Comparison of ENCODE assay signal across 8 cellular contexts in genomic region chr16:84532299-84532724, GRCh38. TPM values are rescaled to one million over a fixed set of nuclear protein-coding genes. Genes with fewer than 3 reads are reported as not detected.
DNase-seq lines count a peak whose midpoint lies in the region; ATAC-seq, FAIRE-seq and TF ChIP-seq lines count a peak whose summit lies in the region.

No MANE protein-coding gene starts in this region.

- H3K9ac ChIP-seq in astrocyte (ENCODE audit: low read length) (peak overlapping the region; percentile 33), skeletal muscle satellite cell (ENCODE audit: low read depth, low read length) (peak overlapping the region; percentile 68)

- H4K20me1 ChIP-seq in astrocyte (ENCODE audit: insufficient read depth, low read length) = no peaks in the 10 kb centered on the region

- H3K4me1 ChIP-seq in astrocyte (ENCODE audit: insufficient read depth, low read length) = peaks cover 29% of the 10 kb centered on the region
- H3K4me1 ChIP-seq in skeletal muscle satellite cell (ENCODE audit: control insufficient read depth, insufficient read depth, low read length) = peaks cover 29% of the 10 kb centered on the region

- H3K27me3 Mint-ChIP-seq in astrocyte (ENCODE audit: low read depth, unreplicated experiment) = peaks cover under 1% of the 10 kb centered on the region

- H3K4me2 ChIP-seq in astrocyte (ENCODE audit: low read length) = peak overlapping the region; percentile 73
- H3K4me2 ChIP-seq in skeletal muscle satellite cell (ENCODE audit: low read length) = peak overlapping the region; percentile 43

- H2AFZ ChIP-seq in astrocyte (ENCODE audit: low read depth, low read length) = no peak overlapping the region

- TF ChIP-seq CTCF in astrocyte (IDR thresholded peaks at IDR 0.05; ENCODE audit: insufficient read depth, low read depth, low read length) = no peak

- peaks cover 28% of the 10 kb centered on the region for H3K4me1 Mint-ChIP-seq in astrocyte (ENCODE audit: low read depth, unreplicated experiment)

- peaks cover 9% of the 10 kb centered on the region for H3K9me3 ChIP-seq in astrocyte (ENCODE audit: insufficient read depth, low read depth, low read length)
- peaks cover 6% of the 10 kb centered on the region for H3K9me3 ChIP-seq in skeletal muscle satellite cell (replicated peaks; ENCODE audit: low read length)

- peak; percentile 60 for FAIRE-seq in astrocyte (lab: Jason Lieb, UNC)

- H3K27me3 ChIP-seq in H7 (ENCODE audit: control insufficient read depth, insufficient read depth, low read length) (no peaks in the 10 kb centered on the region), astrocyte (ENCODE audit: insufficient read depth, low read length) (peaks cover 4% of the 10 kb centered on the region), skeletal muscle satellite cell (ENCODE audit: control insufficient read depth, insufficient read depth, low read length) (no peaks in the 10 kb centered on the region)

- peak overlapping the region; percentile 95 for H3K27ac Mint-ChIP-seq in astrocyte (ENCODE audit: unreplicated experiment)

- no peaks in the 10 kb centered on the region for H3K79me2 ChIP-seq in astrocyte (ENCODE audit: insufficient read depth, low read length)

- H3K27ac ChIP-seq in astrocyte (ENCODE audit: low read depth, low read length) = peak overlapping the region; percentile 64

- H3K36me3 ChIP-seq in H7 (replicated peaks; ENCODE audit: control insufficient read depth, insufficient read depth, low read length) (no peaks in the 10 kb centered on the region), astrocyte (ENCODE audit: insufficient read depth, low read length) (no peaks in the 10 kb centered on the region), skeletal muscle satellite cell (ENCODE audit: insufficient read depth, low read length) (no peaks in the 10 kb centered on the region)

- peak overlapping the region; percentile 36 for H3K4me3 Mint-ChIP-seq in astrocyte (ENCODE audit: unreplicated experiment)

- H3K36me3 Mint-ChIP-seq in astrocyte (ENCODE audit: low read depth, unreplicated experiment) = peaks cover 7% of the 10 kb centered on the region

- peaks cover 15% of the 10 kb centered on the region for H3K9me3 Mint-ChIP-seq in astrocyte (ENCODE audit: unreplicated experiment)

- no peak overlapping the region for H3K4me3 ChIP-seq in H7 (ENCODE audit: insufficient read depth, low read depth, low read length)
- H3K4me3 ChIP-seq in astrocyte (ENCODE audit: insufficient read depth, low read depth, low read length) = no peak overlapping the region
- H3K4me3 ChIP-seq in skeletal muscle satellite cell (ENCODE audit: low read length) = no peak overlapping the region

- DNase-seq in H7 (peak; percentile 73), astrocyte (ENCODE audit: low read depth) (peak; percentile 98), hepatic stellate cell (ENCODE audit: low spot score) (peak; percentile 92), LoVo (ENCODE audit: low spot score) (no peak), COR-L47 (lab: John Stamatoyannopoulos, UW) (no peak)

- no peak for ATAC-seq in GM21825 (IDR thresholded peaks at IDR 0.05; ENCODE audit: unreplicated experiment)
- no peak for ATAC-seq in HG03135 (IDR thresholded peaks at IDR 0.05; ENCODE audit: unreplicated experiment)

RNA-seq across cellular contexts. Expression of gene MEAK7, which starts 27.9 kb away (rescaled TPM):
- 9.2 and 11.6 TPM in 2 replicates for total RNA-seq in H7 (2014; rRNA removed; shearing (Covaris generic))
- total RNA-seq in astrocyte = 36.1 and 41.3 TPM in 2 replicates
- total RNA-seq in skeletal muscle satellite cell (2012; rRNA removed) = 27.3 and 40.1 TPM in 2 replicates

Comparison
In these comparisons a context has a peak if more than half of its experiments do, and no peak if none do; other contexts are left out.
1. DNase-seq: peak in H7 (single experiment), astrocyte (single experiment) and hepatic stellate cell (single experiment); none in LoVo (single experiment) and COR-L47 (single experiment).